15 cellular contexts compared by ENCODE assay signal in genomic region chr11:126992065-126992803, GRCh38. TPM values are rescaled to one million over a fixed set of nuclear protein-coding genes. Genes with fewer than 3 reads are reported as not detected.
DNase-seq lines count a peak whose midpoint lies in the region; ATAC-seq and TF ChIP-seq lines count a peak whose summit lies in the region.
"Had no signal": no experiment of that assay in that cellular context is flagged by ENCODE, and none has a peak within 500 bp of the region (broad histone marks: within the 10 kb centered on the region; RNA-seq: fewer than 3 reads in every experiment).

No MANE protein-coding gene starts in this region.

- DNase-seq in AG04450 (ENCODE audit: low read depth, low spot score), result peak; percentile 90
- DNase-seq in HT1080 (ENCODE audit: low read depth), result peak; percentile 96
- peak; percentile 93 for DNase-seq in brain microvascular endothelial cell
- peak; percentile 100 for DNase-seq in kidney tubule cell (ENCODE audit: low spot score)
- DNase-seq in hippocampal formation (lab: John Stamatoyannopoulos, UW), result no peak
- DNase-seq in globus pallidus (ENCODE audit: low spot score), result no peak
- DNase-seq: activated CD4-positive, alpha-beta memory T cell treated with anti-CD3 and anti-CD28 coated beads for 36 hours; C1 segment of cervical spinal cord; effector memory CD8-positive, alpha-beta T cell; natural killer cell; NCI-H187; NK-92 treated with Interleukin-12 subunit alpha and Interleukin-12 subunit beta, amount 100 ng/mL, for 24 hours had no signal

- H3K36me3 ChIP-seq in brain microvascular endothelial cell (replicated peaks), result no peaks in the 10 kb centered on the region

- H3K27ac ChIP-seq in AG04450 (ENCODE audit: low read depth, low read length) (peak overlapping the region; percentile 99), brain microvascular endothelial cell (peak overlapping the region; percentile 97)

- no peaks in the 10 kb centered on the region for H3K9me3 ChIP-seq in AG04450 (ENCODE audit: control insufficient read depth, insufficient read depth, low read length)

- POLR2A ChIA-PET in AG04450 (lab: Yijun Ruan, JAX), result interaction anchor here (0.6 kb wide), 1 partner anchor 74 kb away, joined by 4 read pairs; no protein-coding TSS in a partner anchor

- CTCF ChIA-PET in AG04450 (lab: Charles Lee), result interaction anchor here (0.6 to 6.8 kb wide), 12 partner anchors 10 to 512 kb away, joined by 3 to 184 read pairs (median 10); no protein-coding TSS in a partner anchor

- TF ChIP-seq CTCF in AG04450 (IDR thresholded peaks at IDR 0.05; ENCODE audit: low read depth, low read length), result no peak
- no peak for TF ChIP-seq CTCF in brain microvascular endothelial cell (IDR thresholded peaks at IDR 0.05; ENCODE audit: low read depth, low read length, missing control alignments)

- H3K4me3 ChIP-seq in AG04450 (ENCODE audit: low read depth, low read length), result peak overlapping the region; percentile 42
- H3K4me3 ChIP-seq in brain microvascular endothelial cell (ENCODE audit: low read depth, low read length), result peak overlapping the region; percentile 24

- no peaks in the 10 kb centered on the region for H3K27me3 ChIP-seq in AG04450 (ENCODE audit: control insufficient read depth, insufficient read depth, low read length)
- no peaks in the 10 kb centered on the region for H3K27me3 ChIP-seq in brain microvascular endothelial cell (replicated peaks)

- in situ Hi-C loops in brain microvascular endothelial cell (cut with HindIII; ENCODE audit: low pct_ligation_motif_present, low sequenced_read_pairs), result no loop called here

- ATAC-seq in HG03135 (IDR thresholded peaks at IDR 0.05; ENCODE audit: unreplicated experiment) (no peak), GM19023 (IDR thresholded peaks at IDR 0.05; ENCODE audit: unreplicated experiment) (no peak)
- ATAC-seq: effector memory CD8-positive, alpha-beta T cell; natural killer cell had no signal

RNA-seq across cellular contexts. Expression of gene KIRREL3, which starts 8.3 kb away (rescaled TPM):
- 2.3 and 2.8 TPM in 2 replicates for polyA plus RNA-seq in AG04450 (2011; rRNA removed)
- 4.0 and 6.3 TPM in 2 replicates for polyA minus RNA-seq in AG04450 (2011; rRNA and poly(A)+ RNA removed)
- total RNA-seq in HT1080 (2014; rRNA removed; shearing (Covaris generic)), result 1.7 and 2.2 TPM in 2 replicates
- polyA plus RNA-seq in HT1080 (2015; cell fraction: cytosol; rRNA removed), result 2.3 and 2.4 TPM in 2 replicates
- 1.9 and 2.0 TPM in 2 replicates for polyA plus RNA-seq in HT1080 (2015; cell fraction: nucleus; rRNA removed)
- total RNA-seq: activated CD4-positive, alpha-beta memory T cell treated with anti-CD3 and anti-CD28 coated beads for 36 hours; natural killer cell; ureter had no signal

Comparison
In these comparisons a context has a peak if more than half of its experiments do, and no peak if none do; other contexts are left out.
1. DNase-seq: peak in AG04450 (single experiment), HT1080 (single experiment), brain microvascular endothelial cell (single experiment) and kidney tubule cell (single experiment); none in hippocampal formation (0 of 2) and globus pallidus (single experiment).